ENCODE assay signal across 29 cellular contexts in the genomic region with DNA sequence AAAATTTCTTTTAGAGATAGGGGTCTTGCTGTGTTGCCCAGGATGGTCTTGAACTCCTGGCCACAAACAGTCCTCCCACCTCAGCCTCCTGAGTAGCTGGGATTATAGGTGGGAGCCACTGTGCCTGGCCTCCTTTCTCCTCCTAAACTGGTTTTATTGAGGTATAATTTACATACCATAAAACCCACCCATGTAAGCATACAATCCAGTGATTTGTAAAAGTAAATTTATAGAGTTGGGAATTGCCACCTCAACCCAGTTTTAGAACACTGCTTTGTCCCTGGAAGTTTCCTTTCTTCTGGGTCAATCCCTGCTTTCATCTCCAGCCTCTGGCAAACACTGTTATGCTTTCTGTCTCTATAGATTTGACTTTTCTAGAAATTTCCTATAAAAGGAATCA.
"Had no signal": no experiment of that assay in that cellular context is flagged by ENCODE, and none has a peak within 500 bp of the region (broad histone marks: within the 10 kb centered on the region; RNA-seq: fewer than 3 reads in every experiment).

No MANE protein-coding gene starts in this region.

- H3K9me3 Mint-ChIP-seq: naive thymus-derived CD4-positive, alpha-beta T cell; natural killer cell; nephron; stimulated activated effector memory CD8-positive, alpha-beta T cell treated with anti-CD3 and anti-CD28 coated beads, Interleukin-12 subunit alpha, Interleukin-12 subunit beta, amount 100 ng/mL, for 72 hours; stimulated activated naive B cell treated with anti-CD40 and anti-IgM and Interleukin-4, amounts not matched to agents 10 μg/mL and 1 μg/mL and 100 μg/mL, for 72 hours; stimulated activated naive CD8-positive, alpha-beta T cell treated with anti-CD3 and anti-CD28 coated beads, Interleukin-15, Interleukin-2, amounts not matched to agents 100 ng/mL and 50 ng/mL, for 24 hours; type B pancreatic cell had no signal

- H2AFZ ChIP-seq: parathyroid adenoma had no signal

- H3K27me3 ChIP-seq: neutrophil, ovary, right lobe of liver, sigmoid colon, stomach, thyroid gland, tibial nerve, upper lobe of right lung, uterus had no signal

- H3K27ac ChIP-seq: neutrophil, ovary, parathyroid adenoma, psoas muscle, right lobe of liver, sigmoid colon, stomach, thoracic aorta, thyroid gland, tibial nerve, upper lobe of right lung, uterus had no signal

- H3K9me3 ChIP-seq: neutrophil, ovary, psoas muscle, right lobe of liver, sigmoid colon, stomach, thoracic aorta, thyroid gland, tibial nerve, upper lobe of right lung, uterus had no signal

- H3K36me3 Mint-ChIP-seq: natural killer cell; stimulated activated effector memory CD8-positive, alpha-beta T cell treated with anti-CD3 and anti-CD28 coated beads, Interleukin-12 subunit alpha, Interleukin-12 subunit beta, amount 100 ng/mL, for 72 hours; stimulated activated naive B cell treated with anti-CD40 and anti-IgM and Interleukin-4, amounts not matched to agents 10 μg/mL and 1 μg/mL and 100 μg/mL, for 72 hours had no signal

- H3K9ac ChIP-seq: parathyroid adenoma had no signal

- H3K27ac Mint-ChIP-seq: naive thymus-derived CD4-positive, alpha-beta T cell; natural killer cell; nephron; stimulated activated effector memory CD8-positive, alpha-beta T cell treated with anti-CD3 and anti-CD28 coated beads, Interleukin-12 subunit alpha, Interleukin-12 subunit beta, amount 100 ng/mL, for 72 hours; stimulated activated naive B cell treated with anti-CD40 and anti-IgM and Interleukin-4, amounts not matched to agents 10 μg/mL and 1 μg/mL and 100 μg/mL, for 72 hours; stimulated activated naive CD8-positive, alpha-beta T cell treated with anti-CD3 and anti-CD28 coated beads, Interleukin-15, Interleukin-2, amounts not matched to agents 100 ng/mL and 50 ng/mL, for 24 hours; type B pancreatic cell had no signal

- H3K4me1 ChIP-seq: psoas muscle, sigmoid colon, upper lobe of right lung, uterus had no signal

- DNase-seq: naive thymus-derived CD4-positive, alpha-beta T cell; natural killer cell; nucleus accumbens; ovary; posterior cingulate gyrus; psoas muscle; right cardiac atrium; right lobe of liver; sigmoid colon; small intestine; stimulated activated CD4-positive, alpha-beta T cell treated with anti-CD3 and anti-CD28 coated beads, Interleukin-15, amount 100 ng/mL, for 24 hours; stimulated activated CD4-positive, alpha-beta T cell treated with anti-CD3 and anti-CD28 coated beads, Interleukin-2, amount 100 ng/mL, for 24 hours; stimulated activated CD4-positive, alpha-beta T cell treated with anti-CD3 and anti-CD28 coated beads, Interleukin-2, amount 100 ng/mL, for 48 hours; stimulated activated CD4-positive, alpha-beta T cell treated with anti-CD3 and anti-CD28 coated beads, Interleukin-4, amount 100 ng/mL, for 24 hours; stimulated activated naive B cell treated with anti-CD40 and anti-IgM and Interleukin-4, amounts not matched to agents 10 μg/mL and 1 μg/mL and 100 μg/mL, for 72 hours; stimulated activated naive CD4-positive, alpha-beta T cell treated with Interleukin-2 at 50 U/mL for 16 hours; stomach; thyroid gland; upper lobe of right lung; uterus had no signal

- H3K4me3 Mint-ChIP-seq: naive thymus-derived CD4-positive, alpha-beta T cell; natural killer cell; nephron; stimulated activated effector memory CD8-positive, alpha-beta T cell treated with anti-CD3 and anti-CD28 coated beads, Interleukin-12 subunit alpha, Interleukin-12 subunit beta, amount 100 ng/mL, for 72 hours; stimulated activated naive B cell treated with anti-CD40 and anti-IgM and Interleukin-4, amounts not matched to agents 10 μg/mL and 1 μg/mL and 100 μg/mL, for 72 hours; stimulated activated naive CD8-positive, alpha-beta T cell treated with anti-CD3 and anti-CD28 coated beads, Interleukin-15, Interleukin-2, amounts not matched to agents 100 ng/mL and 50 ng/mL, for 24 hours; type B pancreatic cell had no signal

- ATAC-seq: naive thymus-derived CD4-positive, alpha-beta T cell; natural killer cell; psoas muscle; right cardiac atrium; right lobe of liver; stimulated activated effector memory CD8-positive, alpha-beta T cell treated with anti-CD3 and anti-CD28 coated beads, Interleukin-12 subunit alpha, Interleukin-12 subunit beta, amount 100 ng/mL, for 72 hours; stimulated activated naive B cell treated with anti-CD40 and anti-IgM and Interleukin-4, amounts not matched to agents 10 μg/mL and 1 μg/mL and 100 μg/mL, for 72 hours; upper lobe of right lung had no signal

- H3K36me3 ChIP-seq: neutrophil, ovary, right lobe of liver, sigmoid colon, stomach, thoracic aorta, thyroid gland, tibial nerve, upper lobe of right lung, uterus had no signal

- H3K4me3 ChIP-seq: ovary, psoas muscle, right lobe of liver, sigmoid colon, stomach, thoracic aorta, thyroid gland, tibial nerve, upper lobe of right lung, uterus had no signal

- H3K4me1 Mint-ChIP-seq: stimulated activated effector memory CD8-positive, alpha-beta T cell treated with anti-CD3 and anti-CD28 coated beads, Interleukin-12 subunit alpha, Interleukin-12 subunit beta, amount 100 ng/mL, for 72 hours; stimulated activated naive B cell treated with anti-CD40 and anti-IgM and Interleukin-4, amounts not matched to agents 10 μg/mL and 1 μg/mL and 100 μg/mL, for 72 hours had no signal

- H3K27me3 Mint-ChIP-seq: naive thymus-derived CD4-positive, alpha-beta T cell; progenitor cell of endocrine pancreas; stimulated activated naive B cell treated with anti-CD40 and anti-IgM and Interleukin-4, amounts not matched to agents 10 μg/mL and 1 μg/mL and 100 μg/mL, for 72 hours; stimulated activated naive CD8-positive, alpha-beta T cell treated with anti-CD3 and anti-CD28 coated beads, Interleukin-15, Interleukin-2, amounts not matched to agents 100 ng/mL and 50 ng/mL, for 24 hours; type B pancreatic cell had no signal
